In the genomic region with DNA sequence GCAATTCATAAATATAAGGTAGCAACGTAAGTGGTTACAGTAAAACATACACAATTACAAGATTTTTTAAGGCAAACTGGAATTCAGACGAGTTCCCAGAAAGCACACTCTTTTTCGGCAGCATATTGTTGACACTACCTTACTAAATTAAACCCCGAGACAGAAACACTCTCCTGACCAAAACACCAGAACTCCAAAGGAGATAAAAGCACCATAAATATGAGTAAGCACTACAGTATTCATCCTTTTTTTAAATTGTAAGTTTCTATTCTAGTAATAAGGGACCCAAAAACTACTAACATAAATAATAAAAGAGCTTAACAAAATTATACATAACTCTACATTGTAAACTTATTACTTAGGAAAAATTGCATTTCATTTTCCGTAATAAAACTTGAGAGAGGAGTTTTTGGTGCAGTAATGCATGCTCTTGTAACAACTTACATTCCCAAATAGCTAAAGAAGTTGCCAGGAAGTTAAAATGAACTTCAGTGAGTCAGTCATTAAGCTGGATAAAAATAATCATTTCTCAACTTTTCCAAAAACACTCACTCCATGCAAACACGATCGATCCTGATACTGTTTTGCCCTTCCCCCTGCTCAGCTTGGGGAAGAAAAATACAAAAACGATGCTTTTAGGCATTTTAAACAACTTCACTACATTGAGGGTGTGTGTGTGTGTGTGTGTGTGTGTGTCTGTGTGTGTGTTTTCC, we compare ENCODE assay signal across 8 cellular contexts. TPM values are rescaled to one million over a fixed set of nuclear protein-coding genes. Genes with fewer than 3 reads are reported as not detected.
DNase-seq lines count a peak whose midpoint lies in the region; ATAC-seq and TF ChIP-seq lines count a peak whose summit lies in the region.

No MANE protein-coding gene starts in this region.

- H3K4me3 ChIP-seq in RWPE2 (ENCODE audit: severe bottlenecking), result peak overlapping the region; percentile 99
- H3K4me3 ChIP-seq in fibroblast of mammary gland (ENCODE audit: control insufficient read depth, low read depth, low read length), result peak overlapping the region; percentile 82
- peak overlapping the region; percentile 93 for H3K4me3 ChIP-seq in psoas muscle

- 51 to 60% (median 52%) methylated on average over 8 of the region's 8 CpGs for WGBS in psoas muscle, 3 donors

- H3K27me3 ChIP-seq in RWPE2 (ENCODE audit: insufficient read depth, poor library complexity, severe bottlenecking) (no peaks in the 10 kb centered on the region), psoas muscle (ENCODE audit: insufficient read depth in 3 of 3, low read length in 2 of 3) (peaks cover 0 to 24% (median 0%) of the 10 kb centered on the region in 3 donors)

- H3K27ac ChIP-seq in RWPE2 (ENCODE audit: poor library complexity, severe bottlenecking), result no peak overlapping the region
- H3K27ac ChIP-seq in psoas muscle, result no peak overlapping the region

- TF ChIP-seq CTCF in RWPE2 (IDR thresholded peaks at IDR 0.05; ENCODE audit: poor library complexity, severe bottlenecking) (no peak), fibroblast of mammary gland (conservative IDR thresholded peaks at IDR 0.05; ENCODE audit: control insufficient read depth, insufficient read depth, low read depth, low read length) (no peak), psoas muscle (IDR thresholded peaks at IDR 0.05) (no peak)

- H3K9me3 ChIP-seq in RWPE2 (ENCODE audit: severe bottlenecking), result no peaks in the 10 kb centered on the region
- H3K9me3 ChIP-seq in psoas muscle, result no peaks in the 10 kb centered on the region

- H3K36me3 ChIP-seq in RWPE2 (ENCODE audit: low read depth), result no peaks in the 10 kb centered on the region
- no peaks in the 10 kb centered on the region for H3K36me3 ChIP-seq in psoas muscle (ENCODE audit: insufficient read depth in 1 of 2, low read depth in 1 of 2)

- peak; percentile 47 for DNase-seq in GM03348 (ENCODE audit: low spot score)
- DNase-seq in RWPE2 (ENCODE audit: low spot score), result no peak
- peak; percentile 60 for DNase-seq in fibroblast of mammary gland (ENCODE audit: low read depth)
- no peak for DNase-seq in psoas muscle
- no peak for DNase-seq in stimulated activated naive CD4-positive, alpha-beta T cell treated with Interleukin-2 at 50 U/mL for 16 hours (lab: John Stamatoyannopoulos, UW)
- DNase-seq in NOMO-1 (lab: John Stamatoyannopoulos, UW; ENCODE audit: unreplicated experiment in 2 of 2), result no peak
- DNase-seq in NCI-H128 (lab: John Stamatoyannopoulos, UW; ENCODE audit: unreplicated experiment), result no peak

- intact Hi-C loops in psoas muscle (cut with DNase I), result loop anchor here in 1 of 2 donors (2.0 kb wide), 1 partner anchor 52 kb away; no protein-coding TSS in a partner anchor

- ATAC-seq in RWPE2 (ENCODE audit: low read depth), result no peak
- no peak for ATAC-seq in psoas muscle
- no peak for ATAC-seq in HG02970 (IDR thresholded peaks at IDR 0.05; ENCODE audit: low FRiP score, unreplicated experiment)

- H3K4me1 ChIP-seq in RWPE2 (ENCODE audit: insufficient read depth, poor library complexity, severe bottlenecking), result peaks cover 10% of the 10 kb centered on the region
- H3K4me1 ChIP-seq in psoas muscle, result peaks cover 24% of the 10 kb centered on the region

RNA-seq across cellular contexts. Expression of a gene that starts 2.0 kb away (rescaled TPM):
- total RNA-seq in psoas muscle, result 1 to 10 TPM; 5.9 to 9.7 (median 8.0) TPM
- 1 to 10 TPM; 2.3 to 7.6 (median 4.3) TPM for polyA plus RNA-seq in psoas muscle

Comparison
In these comparisons a context has a peak if more than half of its experiments do, and no peak if none do; other contexts are left out.
1. DNase-seq: peak in GM03348 (single experiment) and fibroblast of mammary gland (single experiment); none in RWPE2 (single experiment), psoas muscle (0 of 2), stimulated activated naive CD4-positive, alpha-beta T cell treated with Interleukin-2 at 50 U/mL for 16 hours (single experiment), NOMO-1 (0 of 2) and NCI-H128 (single experiment).
2. Peak in every context shown above with its lines, with median percentiles within 50 percentile points of each other: H3K4me3 ChIP-seq.